In the genomic region with DNA sequence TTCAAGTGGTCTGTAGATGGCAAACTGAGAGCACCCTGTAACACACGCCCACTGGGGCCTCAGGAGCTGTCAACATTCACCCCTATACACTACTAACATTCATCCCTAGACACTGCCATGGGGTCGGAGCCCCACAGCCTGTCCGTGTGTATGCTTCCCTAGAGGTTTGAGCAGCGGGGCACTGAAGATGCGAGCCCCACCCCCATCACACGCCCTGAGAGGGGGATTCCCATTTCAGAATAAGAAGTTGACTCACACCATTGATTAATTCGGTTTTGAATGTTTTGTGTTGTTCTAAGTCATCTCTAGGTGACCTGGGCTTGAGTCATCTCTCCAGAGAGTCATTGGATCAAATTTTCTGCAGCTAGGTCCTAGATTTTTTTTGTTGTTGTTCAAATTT, we compare ENCODE assay signal across 10 cellular contexts. TPM values are rescaled to one million over a fixed set of nuclear protein-coding genes. Genes with fewer than 3 reads are reported as not detected.
DNase-seq lines count a peak whose midpoint lies in the region; ATAC-seq, FAIRE-seq and TF ChIP-seq lines count a peak whose summit lies in the region.
"Had no signal": no experiment of that assay in that cellular context is flagged by ENCODE, and none has a peak within 500 bp of the region (broad histone marks: within the 10 kb centered on the region; RNA-seq: fewer than 3 reads in every experiment).

No MANE protein-coding gene starts in this region.

- DNase-seq in DMS53 (lab: John Stamatoyannopoulos, UW) (peak; percentile 11), DMS53 treated with DMSO at 0.1 percent for 48 hours (lab: John Stamatoyannopoulos, UW; ENCODE audit: unreplicated experiment) (no peak), RWPE1 (ENCODE audit: low spot score) (peak; percentile 67), endothelial cell of umbilical vein (ENCODE audit: low read depth, low spot score) (peak; percentile 16), NCI-H146 (lab: John Stamatoyannopoulos, UW) (no peak), NCI-H748 (lab: John Stamatoyannopoulos, UW; ENCODE audit: unreplicated experiment) (no peak), Right ventricle myocardium superior (no peak)
- DNase-seq in stimulated activated effector memory CD8-positive, alpha-beta T cell treated with anti-CD3 and anti-CD28 coated beads, Interleukin-12 subunit alpha, Interleukin-12 subunit beta, amount 100 ng/mL, for 72 hours (ENCODE audit: low spot score in 2 of 2) = peak; percentile 34 to 70

- no peaks in the 10 kb centered on the region for H3K36me3 Mint-ChIP-seq in stimulated activated effector memory CD8-positive, alpha-beta T cell treated with anti-CD3 and anti-CD28 coated beads, Interleukin-12 subunit alpha, Interleukin-12 subunit beta, amount 100 ng/mL, for 72 hours

- no peaks in the 10 kb centered on the region for H3K9me1 ChIP-seq in endothelial cell of umbilical vein (replicated peaks; ENCODE audit: control insufficient read depth, extremely low read depth, insufficient read depth, low read length)

- no peak overlapping the region for H3K4me3 ChIP-seq in endothelial cell of umbilical vein (replicated peaks in 1 of 3; ENCODE audit: insufficient read depth in 1 of 3, low read depth in 1 of 3, low read length in 3 of 3)

- H3K9ac ChIP-seq in endothelial cell of umbilical vein (replicated peaks; ENCODE audit: extremely low read depth, insufficient read depth, low read length) = no peak overlapping the region

- intact Hi-C loops in endothelial cell of umbilical vein (cut with micrococcal nuclease) = no loop called here
- intact Hi-C loops in Right ventricle myocardium superior (cut with DNase I) = no loop called here

- H4K20me1 ChIP-seq in endothelial cell of umbilical vein (replicated peaks; ENCODE audit: control insufficient read depth, extremely low read depth, insufficient read depth, low read length) = no peaks in the 10 kb centered on the region

- H3K4me2 ChIP-seq in endothelial cell of umbilical vein (ENCODE audit: insufficient read depth, low read length) = no peak overlapping the region

- H3K4me1 Mint-ChIP-seq in stimulated activated effector memory CD8-positive, alpha-beta T cell treated with anti-CD3 and anti-CD28 coated beads, Interleukin-12 subunit alpha, Interleukin-12 subunit beta, amount 100 ng/mL, for 72 hours = peaks cover 19% of the 10 kb centered on the region

- H3K9me3 ChIP-seq in endothelial cell of umbilical vein (replicated peaks; ENCODE audit: control insufficient read depth, insufficient read depth, low read length) = no peaks in the 10 kb centered on the region

- H3K79me2 ChIP-seq in endothelial cell of umbilical vein (ENCODE audit: control insufficient read depth, insufficient read depth, low read length) = no peaks in the 10 kb centered on the region

- no TSS peak for BruUV-seq in endothelial cell of umbilical vein (replicated peaks; lab: Mats Ljungman, UMichigan)

- no peaks in the 10 kb centered on the region for H3K9me3 Mint-ChIP-seq in stimulated activated effector memory CD8-positive, alpha-beta T cell treated with anti-CD3 and anti-CD28 coated beads, Interleukin-12 subunit alpha, Interleukin-12 subunit beta, amount 100 ng/mL, for 72 hours

- H3K4me1 ChIP-seq in endothelial cell of umbilical vein (ENCODE audit: control insufficient read depth, extremely low read depth, insufficient read depth, low read length) = no peaks in the 10 kb centered on the region

- FAIRE-seq in endothelial cell of umbilical vein (lab: Jason Lieb, UNC) = peak; percentile 55
- FAIRE-seq: colon had no signal

- TF ChIP-seq CTCF in RWPE1 (conservative IDR thresholded peaks at IDR 0.05; ENCODE audit: low read depth) (no peak), endothelial cell of umbilical vein (IDR thresholded peaks at IDR 0.05; ENCODE audit: extremely low read depth in 1 of 2, insufficient read depth in 1 of 2, low read depth in 1 of 2, low read length in 2 of 2) (no peak)

- no peak overlapping the region for H2AFZ ChIP-seq in endothelial cell of umbilical vein (ENCODE audit: low read depth, low read length)

- H3K27ac Mint-ChIP-seq in stimulated activated effector memory CD8-positive, alpha-beta T cell treated with anti-CD3 and anti-CD28 coated beads, Interleukin-12 subunit alpha, Interleukin-12 subunit beta, amount 100 ng/mL, for 72 hours = peak overlapping the region; percentile 72

- TF ChIP-seq POLR2A in endothelial cell of umbilical vein (IDR thresholded peaks at IDR 0.05; ENCODE audit: low read depth, low read length) = no peak

- no peak overlapping the region for H3K27ac ChIP-seq in RWPE1
- H3K27ac ChIP-seq in endothelial cell of umbilical vein (ENCODE audit: insufficient read depth, low read depth, low read length) = no peak overlapping the region
- H3K27ac ChIP-seq: 22Rv1 had no signal

- CTCF ChIA-PET in RWPE1 (lab: Yijun Ruan, JAX) = no interaction called here
- CTCF ChIA-PET in endothelial cell of umbilical vein (lab: Charles Lee) = no interaction called here

- H3K36me3 ChIP-seq in endothelial cell of umbilical vein (ENCODE audit: control insufficient read depth in 2 of 2, extremely low read depth in 1 of 2, insufficient read depth in 2 of 2, low read length in 2 of 2) = no peaks in the 10 kb centered on the region

- POLR2A ChIA-PET in RWPE1 (lab: Yijun Ruan, JAX; ENCODE audit: low non-redundant PET) (no interaction called here), endothelial cell of umbilical vein (lab: Charles Lee) (no interaction called here)

- dilution Hi-C loops in endothelial cell of umbilical vein (cut with MboI; ENCODE audit: extremely low pct_ligation_motif_present, low sequenced_read_pairs) = no loop called here

- peak overlapping the region; percentile 17 for H3K4me3 Mint-ChIP-seq in stimulated activated effector memory CD8-positive, alpha-beta T cell treated with anti-CD3 and anti-CD28 coated beads, Interleukin-12 subunit alpha, Interleukin-12 subunit beta, amount 100 ng/mL, for 72 hours

- peak; percentile 99 for ATAC-seq in stimulated activated effector memory CD8-positive, alpha-beta T cell treated with anti-CD3 and anti-CD28 coated beads, Interleukin-12 subunit alpha, Interleukin-12 subunit beta, amount 100 ng/mL, for 72 hours
- ATAC-seq in Right ventricle myocardium superior (ENCODE audit: poor library complexity) = no peak

- H3K27me3 ChIP-seq in endothelial cell of umbilical vein (ENCODE audit: control insufficient read depth in 2 of 2, insufficient read depth in 2 of 2, low read length in 2 of 2) = no peaks in the 10 kb centered on the region

TF ChIP-seq in endothelial cell of umbilical vein, 7 proteins besides CTCF, POLR2A, EP300 and RAD21:
- TF ChIP-seq POLR2AphosphoS5 (IDR thresholded peaks at IDR 0.05; ENCODE audit: insufficient read depth, low read depth, low read length) (no peak), FOS (IDR thresholded peaks at IDR 0.05; ENCODE audit: borderline replicate concordance, insufficient read depth, low read length) (peak; percentile 57)
TF ChIP-seq in endothelial cell of umbilical vein: peak in this region for 1.

RNA-seq across cellular contexts. Expression of a gene that starts 37.3 kb away (rescaled TPM):
- 9.3 TPM in 2 replicates for total RNA-seq in endothelial cell of umbilical vein
- polyA plus RNA-seq in endothelial cell of umbilical vein = 5.6 and 5.7 TPM in 2 replicates
- 4.7 and 4.8 TPM in 2 replicates for polyA plus RNA-seq in endothelial cell of umbilical vein (2011; cell fraction: cytosol; rRNA removed)
- 2.3 and 2.9 TPM in 2 replicates for polyA plus RNA-seq in endothelial cell of umbilical vein (2011; cell fraction: nucleus; rRNA removed)
- polyA plus RNA-seq in endothelial cell of umbilical vein (2012) = 9.3 and 9.7 TPM in 2 replicates
- 3.4 and 6.9 TPM in 2 replicates for polyA minus RNA-seq in endothelial cell of umbilical vein
- 1.7 TPM for polyA minus RNA-seq in endothelial cell of umbilical vein (2011; cell fraction: cytosol; rRNA and poly(A)+ RNA removed)
- polyA minus RNA-seq in endothelial cell of umbilical vein (2011; cell fraction: nucleus; rRNA and poly(A)+ RNA removed) = 1.8 and 3.8 TPM in 2 replicates
- 13.4 TPM for total RNA-seq in Right ventricle myocardium superior

RNA-seq across cellular contexts. Expression of a gene that starts 52.3 kb away (rescaled TPM):
- total RNA-seq in endothelial cell of umbilical vein = not detected in 2 replicates
- polyA plus RNA-seq in endothelial cell of umbilical vein = not detected in 2 replicates
- polyA plus RNA-seq in endothelial cell of umbilical vein (2011; cell fraction: cytosol; rRNA removed) = not detected in 2 replicates
- polyA plus RNA-seq in endothelial cell of umbilical vein (2011; cell fraction: nucleus; rRNA removed) = not detected in 2 replicates
- not detected in 2 replicates for polyA plus RNA-seq in endothelial cell of umbilical vein (2012)
- not detected in 2 replicates for polyA minus RNA-seq in endothelial cell of umbilical vein
- polyA minus RNA-seq in endothelial cell of umbilical vein (2011; cell fraction: cytosol; rRNA and poly(A)+ RNA removed) = not detected
- polyA minus RNA-seq in endothelial cell of umbilical vein (2011; cell fraction: nucleus; rRNA and poly(A)+ RNA removed) = not detected in 2 replicates
- not detected for total RNA-seq in Right ventricle myocardium superior

Comparison
In these comparisons a context has a peak if more than half of its experiments do, and no peak if none do; other contexts are left out.
1. DNase-seq: peak in DMS53 (single experiment), RWPE1 (single experiment), endothelial cell of umbilical vein (single experiment) and stimulated activated effector memory CD8-positive, alpha-beta T cell treated with anti-CD3 and anti-CD28 coated beads, Interleukin-12 subunit alpha, Interleukin-12 subunit beta, amount 100 ng/mL, for 72 hours (2 of 2); none in DMS53 treated with DMSO at 0.1 percent for 48 hours (single experiment), NCI-H146 (single experiment), NCI-H748 (single experiment) and Right ventricle myocardium superior (single experiment).